In genomic region chr17:80545499-80545826, GRCh38 we compare ENCODE assay signal across 8 cellular contexts.
DNase-seq lines count a peak whose midpoint lies in the region; ATAC-seq and TF ChIP-seq lines count a peak whose summit lies in the region.

No MANE protein-coding gene starts in this region.

- TF ChIP-seq CTCF in WI38 (IDR thresholded peaks at IDR 0.05; ENCODE audit: low read depth, low read length), result no peak

- no peaks in the 10 kb centered on the region for H3K36me3 ChIP-seq in iPS DF 6.9 (ENCODE audit: control insufficient read depth, insufficient read depth, low read length)

- H3K4me1 ChIP-seq in iPS DF 6.9 (ENCODE audit: control insufficient read depth, insufficient read depth, low read length), result no peaks in the 10 kb centered on the region

- no CpG with 5 or more reads among the region's 8 CpGs for WGBS in iPS DF 6.9 (ENCODE audit: insufficient coverage, insufficient read length)

- no peaks in the 10 kb centered on the region for H3K9me3 Mint-ChIP-seq in stimulated activated naive B cell treated with anti-CD40 and anti-IgM and Interleukin-4, amounts not matched to agents 10 μg/mL and 1 μg/mL and 100 μg/mL, for 72 hours

- no peak for ATAC-seq in stimulated activated naive B cell treated with anti-CD40 and anti-IgM and Interleukin-4, amounts not matched to agents 10 μg/mL and 1 μg/mL and 100 μg/mL, for 72 hours (replicated peaks)
- ATAC-seq in HG03469 (IDR thresholded peaks at IDR 0.05; ENCODE audit: unreplicated experiment), result no peak

- peak overlapping the region; percentile 98 for H3K27ac Mint-ChIP-seq in stimulated activated naive B cell treated with anti-CD40 and anti-IgM and Interleukin-4, amounts not matched to agents 10 μg/mL and 1 μg/mL and 100 μg/mL, for 72 hours

- no peak overlapping the region for H3K27ac ChIP-seq in iPS DF 6.9 (ENCODE audit: low read length)

- H3K36me3 Mint-ChIP-seq in stimulated activated naive B cell treated with anti-CD40 and anti-IgM and Interleukin-4, amounts not matched to agents 10 μg/mL and 1 μg/mL and 100 μg/mL, for 72 hours, result peaks cover 4 to 7% of the 10 kb centered on the region in 2 donors

- peaks cover 16 to 20% of the 10 kb centered on the region in 2 donors for H3K4me1 Mint-ChIP-seq in stimulated activated naive B cell treated with anti-CD40 and anti-IgM and Interleukin-4, amounts not matched to agents 10 μg/mL and 1 μg/mL and 100 μg/mL, for 72 hours

- H3K4me3 ChIP-seq in WI38 (ENCODE audit: low read depth, low read length) (peak overlapping the region; percentile 88), iPS DF 6.9 (ENCODE audit: low read length) (peak overlapping the region; percentile 64; the same call in 1 of the 2 replicates)

- H3K27me3 Mint-ChIP-seq in stimulated activated naive B cell treated with anti-CD40 and anti-IgM and Interleukin-4, amounts not matched to agents 10 μg/mL and 1 μg/mL and 100 μg/mL, for 72 hours, result peaks cover 13 to 17% of the 10 kb centered on the region in 2 donors

- H3K27me3 ChIP-seq in iPS DF 6.9 (ENCODE audit: control insufficient read depth, insufficient read depth, low read length), result no peaks in the 10 kb centered on the region; the same call in 1 of the 2 replicates

- DNase-seq in NCI-H82 (lab: John Stamatoyannopoulos, UW) (peak; percentile 56), NCI-H82 treated with DMSO at 0.1 percent for 48 hours (lab: John Stamatoyannopoulos, UW; ENCODE audit: unreplicated experiment) (no peak), iPS DF 6.9 (ENCODE audit: low read depth, low spot score) (no peak), epidermal melanocyte (ENCODE audit: insufficient read length, low spot score) (no peak), amniotic stem cell (lab: John Stamatoyannopoulos, UW) (no peak)
- no peak for DNase-seq in stimulated activated naive B cell treated with anti-CD40 and anti-IgM and Interleukin-4, amounts not matched to agents 10 μg/mL and 1 μg/mL and 100 μg/mL, for 72 hours

- H3K9me3 ChIP-seq in iPS DF 6.9 (ENCODE audit: control insufficient read depth, insufficient read depth, low read length), result no peaks in the 10 kb centered on the region

- H3K4me3 Mint-ChIP-seq in stimulated activated naive B cell treated with anti-CD40 and anti-IgM and Interleukin-4, amounts not matched to agents 10 μg/mL and 1 μg/mL and 100 μg/mL, for 72 hours, result peak overlapping the region; percentile 95 to 96
